Comparison of ENCODE assay signal across 10 cellular contexts in genomic region chr2:203240491-203240890, GRCh38. TPM values are rescaled to one million over a fixed set of nuclear protein-coding genes. Genes with fewer than 3 reads are reported as not detected.
DNase-seq lines count a peak whose midpoint lies in the region; ATAC-seq and TF ChIP-seq lines count a peak whose summit lies in the region.
"Had no signal": no experiment of that assay in that cellular context is flagged by ENCODE, and none has a peak within 500 bp of the region (broad histone marks: within the 10 kb centered on the region; RNA-seq: fewer than 3 reads in every experiment).

No MANE protein-coding gene starts in this region.

- no TSS peak for BruUV-seq in Calu3 (replicated peaks; lab: Mats Ljungman, UMichigan)

- peak overlapping the region; percentile 92 for H3K27ac Mint-ChIP-seq in Calu3 (ENCODE audit: unreplicated experiment)
- H3K27ac Mint-ChIP-seq in natural killer cell: peak overlapping the region; percentile 90 to 100

- peak overlapping the region; percentile 99 for H3K4me2 ChIP-seq in Karpas-422 (ENCODE audit: low read depth, low read length, poor library complexity, severe bottlenecking)

- no peaks in the 10 kb centered on the region for H3K27me3 Mint-ChIP-seq in Calu3 (ENCODE audit: unreplicated experiment)
- no peaks in the 10 kb centered on the region for H3K27me3 Mint-ChIP-seq in natural killer cell (ENCODE audit: low read depth in 2 of 2)

- ATAC-seq in natural killer cell: no peak
- ATAC-seq in HG03175 (IDR thresholded peaks at IDR 0.05; ENCODE audit: unreplicated experiment): no peak
- ATAC-seq in left lobe of liver: no peak

- intact Hi-C loops in Calu3 (cut with micrococcal nuclease; ENCODE audit: unreplicated experiment) (no loop called here), natural killer cell (cut with micrococcal nuclease) (no loop called here)

- peaks cover 16% of the 10 kb centered on the region for H3K4me1 Mint-ChIP-seq in Calu3 (ENCODE audit: low read depth, unreplicated experiment)
- peaks cover 29 to 44% of the 10 kb centered on the region in 2 donors for H3K4me1 Mint-ChIP-seq in natural killer cell

- H3K27me3 ChIP-seq in Karpas-422 (ENCODE audit: low read length) (no peaks in the 10 kb centered on the region), brain microvascular endothelial cell (replicated peaks) (no peaks in the 10 kb centered on the region)

- H3K9ac ChIP-seq in Karpas-422 (ENCODE audit: low read length): peak overlapping the region; percentile 97

- no peaks in the 10 kb centered on the region; the same call in 1 of the 2 replicates for H4K20me1 ChIP-seq in Karpas-422 (ENCODE audit: insufficient read depth, low read depth, low read length)

- H3K27ac ChIP-seq in Karpas-422 (ENCODE audit: low read length) (no peak overlapping the region), brain microvascular endothelial cell (no peak overlapping the region)

- H3K79me2 ChIP-seq in Karpas-422 (ENCODE audit: low read length): peaks cover 50% of the 10 kb centered on the region

- in situ Hi-C loops in brain microvascular endothelial cell (cut with HindIII; ENCODE audit: low pct_ligation_motif_present, low sequenced_read_pairs): no loop called here

- H3K36me3 ChIP-seq in Karpas-422 (ENCODE audit: insufficient read depth, low read length): peaks cover 15% of the 10 kb centered on the region
- H3K36me3 ChIP-seq in brain microvascular endothelial cell (replicated peaks): peaks cover 10% of the 10 kb centered on the region

- H3K4me1 ChIP-seq in Karpas-422 (ENCODE audit: low read length): peaks cover 26% of the 10 kb centered on the region

- peaks cover 32% of the 10 kb centered on the region for H3K36me3 Mint-ChIP-seq in Calu3 (ENCODE audit: insufficient read depth, unreplicated experiment)
- H3K36me3 Mint-ChIP-seq in natural killer cell: no peaks in the 10 kb centered on the region

- H3K9me2 ChIP-seq in Karpas-422 (replicated peaks; ENCODE audit: insufficient read depth, low read length): no peaks in the 10 kb centered on the region

- no peak for TF ChIP-seq CTCF in Calu3 (IDR thresholded peaks at IDR 0.05; ENCODE audit: unreplicated experiment)
- no peak for TF ChIP-seq CTCF in brain microvascular endothelial cell (IDR thresholded peaks at IDR 0.05; ENCODE audit: low read depth, low read length, missing control alignments)
- TF ChIP-seq CTCF in natural killer cell (IDR thresholded peaks at IDR 0.05): no peak

- H3K9me3 Mint-ChIP-seq in Calu3 (ENCODE audit: low read depth, unreplicated experiment) (no peaks in the 10 kb centered on the region), natural killer cell (no peaks in the 10 kb centered on the region)

- H3K9me3 ChIP-seq in Karpas-422 (ENCODE audit: low read length): no peaks in the 10 kb centered on the region

- H3K4me3 Mint-ChIP-seq in Calu3 (ENCODE audit: low read depth, unreplicated experiment) (peak overlapping the region; percentile 88), natural killer cell (peak overlapping the region; percentile 100)

- CTCF ChIA-PET in Calu3 (lab: Charles Lee): no interaction called here

- H2AFZ ChIP-seq in Karpas-422 (ENCODE audit: low read length): no peak overlapping the region

- H3K4me3 ChIP-seq in Karpas-422 (ENCODE audit: low read length): peak overlapping the region; percentile 98
- H3K4me3 ChIP-seq in brain microvascular endothelial cell (ENCODE audit: low read depth, low read length): peak overlapping the region; percentile 87

- DNase-seq in Calu3 (no peak), Karpas-422 (peak; percentile 59), brain microvascular endothelial cell (no peak), natural killer cell (no peak), midbrain (lab: John Stamatoyannopoulos, UW) (no peak), left lobe of liver (ENCODE audit: low spot score) (no peak), NCI-H2171 (lab: John Stamatoyannopoulos, UW) (no peak)
- DNase-seq: activated CD4-positive, alpha-beta T cell treated with anti-CD3 and anti-CD28 coated beads, Interleukin-2, amount 50 U/mL, for 1 hour; NCI-H2081 treated with DMSO at 0.1 percent for 48 hours had no signal

RNA-seq across cellular contexts. Expression of gene CYP20A1, which starts 1.7 kb away (rescaled TPM):
- total RNA-seq in Calu3 (2022): 14.2 and 15.1 TPM in 2 replicates
- total RNA-seq in Karpas-422 (2014; rRNA removed; shearing (Covaris generic); ENCODE audit: low replicate concordance): 16.0 and 26.3 TPM in 2 replicates
- total RNA-seq in natural killer cell: 10 to 100 TPM; 19.8 to 31.9 (median 30.7) TPM
- total RNA-seq in left lobe of liver: 19.1 TPM
